Comparison of ENCODE assay signal across 8 cellular contexts in the genomic region with DNA sequence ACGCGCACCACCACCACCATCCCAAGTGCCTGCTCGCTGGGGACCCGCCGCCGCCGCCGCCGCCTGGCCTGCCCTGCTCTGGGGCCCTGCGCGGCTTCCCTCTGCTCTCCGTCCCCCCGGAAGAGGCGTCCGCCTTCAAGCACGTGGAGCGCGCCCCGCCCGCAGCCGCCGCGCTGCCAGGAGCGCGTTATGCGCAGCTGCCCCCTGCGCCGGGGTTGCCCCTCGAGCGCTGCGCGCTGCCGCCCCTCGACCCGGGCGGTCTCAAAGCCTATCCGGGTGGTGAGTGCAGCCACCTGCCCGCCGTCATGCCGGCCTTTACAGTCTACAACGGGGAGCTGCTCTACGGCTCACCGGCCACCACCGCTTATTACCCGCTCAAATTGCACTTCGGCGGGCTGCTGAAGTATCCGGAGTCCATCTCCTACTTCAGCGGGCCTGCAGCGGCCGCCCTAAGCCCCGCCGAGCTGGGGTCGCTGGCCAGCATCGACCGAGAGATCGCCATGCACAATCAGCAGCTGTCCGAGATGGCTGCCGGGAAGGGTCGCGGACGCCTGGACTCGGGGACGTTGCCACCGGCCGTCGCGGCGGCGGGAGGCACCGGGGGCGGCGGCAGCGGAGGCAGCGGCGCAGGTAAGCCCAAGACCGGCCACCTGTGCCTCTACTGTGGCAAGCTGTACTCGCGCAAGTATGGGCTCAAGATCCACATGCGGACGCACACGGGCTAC.
DNase-seq lines count a peak whose midpoint lies in the region; ATAC-seq and TF ChIP-seq lines count a peak whose summit lies in the region.

No MANE protein-coding gene starts in this region.

- DNase-seq in GM13977 (ENCODE audit: low spot score) (peak; percentile 73), HuH-7 (ENCODE audit: low spot score) (peak; percentile 66), GM03348 (ENCODE audit: low spot score) (no peak)
- DNase-seq in activated CD8-positive, alpha-beta memory T cell treated with anti-CD3 and anti-CD28 coated beads, Interleukin-2, amount 50 U/mL, for 4 hours = peak; percentile 41
- DNase-seq in activated CD4-positive, CD25-positive, alpha-beta regulatory T cell treated with anti-CD3 and anti-CD28 coated beads, Interleukin-2, amount 50 U/mL, for 72 hours = no peak

- peak; percentile 68 for ATAC-seq in GM21528 (IDR thresholded peaks at IDR 0.05; ENCODE audit: low FRiP score, unreplicated experiment)

- H3K4me3 ChIP-seq in iPS-11a (ENCODE audit: low read depth, low read length) (peak overlapping the region; percentile 28), skin epidermis (peak overlapping the region; percentile 26 to 52 (median 36))

- in situ Hi-C loops in GM13977 (cut with MboI; ENCODE audit: low pct_unique_long_range_greater_than_20kb, low sequenced_read_pairs, unreplicated experiment) = loop anchor here (25.0 kb wide), 1 partner anchor 777 kb away; a partner anchor contains a TSS

- no peak overlapping the region for H3K27ac ChIP-seq in skin epidermis

- no peak for TF ChIP-seq CTCF in GM13977 (IDR thresholded peaks at IDR 0.05; ENCODE audit: extremely low read depth, insufficient read depth, missing control alignments)

Comparison
In these comparisons a context has a peak if more than half of its experiments do, and no peak if none do; other contexts are left out.
1. DNase-seq: peak in GM13977 (single experiment), HuH-7 (single experiment) and activated CD8-positive, alpha-beta memory T cell treated with anti-CD3 and anti-CD28 coated beads, Interleukin-2, amount 50 U/mL, for 4 hours (single experiment); none in GM03348 (single experiment) and activated CD4-positive, CD25-positive, alpha-beta regulatory T cell treated with anti-CD3 and anti-CD28 coated beads, Interleukin-2, amount 50 U/mL, for 72 hours (single experiment).